ENCODE assay signal across 11 cellular contexts in genomic region chr19:33225458-33225925, GRCh38. TPM values are rescaled to one million over a fixed set of nuclear protein-coding genes. Genes with fewer than 3 reads are reported as not detected.
DNase-seq lines count a peak whose midpoint lies in the region; ATAC-seq, FAIRE-seq and TF ChIP-seq lines count a peak whose summit lies in the region.
"Had no signal": no experiment of that assay in that cellular context is flagged by ENCODE, and none has a peak within 500 bp of the region (broad histone marks: within the 10 kb centered on the region; RNA-seq: fewer than 3 reads in every experiment).

SLC7A10 (minus strand) TSS chr19:33225850; CDS start chr19:33225703, 147 bp downstream.

- intact Hi-C loops in CD4-positive, alpha-beta memory T cell (cut with micrococcal nuclease): no loop called here
- intact Hi-C loops in left ventricle myocardium inferior (cut with micrococcal nuclease) (no loop called here), pancreas (cut with DNase I) (no loop called here), gastrocnemius medialis (cut with DNase I; ENCODE audit: low total_unique reads) (no loop called here)

- no peak for DNase-seq in CD4-positive, alpha-beta memory T cell
- DNase-seq in SK-N-MC (ENCODE audit: low read depth, low spot score) (no peak), left ventricle myocardium inferior (no peak), pancreas (peak in 2 of 6 donors; percentile 19 to 64), NCI-H82 treated with DMSO at 0.1 percent for 48 hours (lab: John Stamatoyannopoulos, UW; ENCODE audit: unreplicated experiment) (no peak), NCI-H187 (lab: John Stamatoyannopoulos, UW) (no peak), gastrocnemius medialis (no peak)
- DNase-seq: activated CD4-positive, CD25-positive, alpha-beta regulatory T cell treated with anti-CD3 and anti-CD28 coated beads, Interleukin-2, amount 50 U/mL, for 72 hours; GF-D8; NCI-H226 had no signal

- TF ChIP-seq CTCF in left ventricle myocardium inferior (IDR thresholded peaks at IDR 0.05; ENCODE audit: borderline replicate concordance) (no peak), pancreas (IDR thresholded peaks at IDR 0.05) (no peak), gastrocnemius medialis (IDR thresholded peaks at IDR 0.05 in 4 of 5, conservative IDR thresholded peaks at IDR 0.05 in 1 of 5) (no peak)

- ATAC-seq in pancreas (peak in 3 of 4 donors; percentile 21 to 32 (median 26)), HG03520 (IDR thresholded peaks at IDR 0.05; ENCODE audit: unreplicated experiment) (no peak), gastrocnemius medialis (no peak)

- peak within 1 kb of the TSS; percentile 69 to 82 (median 76) for H3K4me3 Mint-ChIP-seq in CD4-positive, alpha-beta memory T cell

- peaks cover 48 to 53% of the 10 kb centered on the region in 2 donors for H3K27me3 Mint-ChIP-seq in CD4-positive, alpha-beta memory T cell

- H3K9me3 Mint-ChIP-seq in CD4-positive, alpha-beta memory T cell: peaks cover 0 to 33% (median 23%) of the 10 kb centered on the region in 8 donors

- H3K9ac ChIP-seq in SK-N-MC (ENCODE audit: insufficient read length): no peak within 1 kb of the TSS

- CTCF ChIA-PET in CD4-positive, alpha-beta memory T cell (lab: Charles Lee; ENCODE audit: partially characterized antibody): interaction anchor here (1.0 kb wide), 1 partner anchor 10 kb away, joined by 3 read pairs; no protein-coding TSS in a partner anchor

- POLR2A ChIA-PET in CD4-positive, alpha-beta memory T cell (lab: Charles Lee; ENCODE audit: partially characterized antibody): interaction anchor here (0.7 kb wide), 1 partner anchor 49 kb away, joined by 3 read pairs; no protein-coding TSS in a partner anchor

- 3 to 4% methylated on average over 42 to 62 of the region's 62 CpGs for WGBS in pancreas, 2 donors

- in situ Hi-C loops in gastrocnemius medialis (cut with MboI; ENCODE audit: low sequenced_read_pairs in 4 of 4): loop anchor here in 3 of 4 donors (25.0 kb wide), 1 partner anchor 537 kb away; no protein-coding TSS in a partner anchor

- TF ChIP-seq POLR2A in gastrocnemius medialis (IDR thresholded peaks at IDR 0.05): no peak

- H3K9me3 ChIP-seq in CD4-positive, alpha-beta memory T cell (ENCODE audit: control insufficient read depth in 1 of 2, low read length in 2 of 2): no peaks in the 10 kb centered on the region
- H3K9me3 ChIP-seq in SK-N-MC (ENCODE audit: low read depth, low read length) (no peaks in the 10 kb centered on the region; the same call in 1 of the 2 replicates), left ventricle myocardium inferior (replicated peaks) (peaks cover 30% of the 10 kb centered on the region), pancreas (no peaks in the 10 kb centered on the region), gastrocnemius medialis (peaks cover 0 to 20% (median 0%) of the 10 kb centered on the region in 3 donors)

- H3K27ac ChIP-seq in CD4-positive, alpha-beta memory T cell (ENCODE audit: low read depth, low read length): no peak within 1 kb of the TSS
- no peak within 1 kb of the TSS for H3K27ac ChIP-seq in SK-N-MC
- H3K27ac ChIP-seq in left ventricle myocardium inferior (replicated peaks): no peak within 1 kb of the TSS
- no peak within 1 kb of the TSS for H3K27ac ChIP-seq in pancreas
- no peak within 1 kb of the TSS for H3K27ac ChIP-seq in gastrocnemius medialis

- H3K4me1 Mint-ChIP-seq in CD4-positive, alpha-beta memory T cell: peaks cover 4 to 13% (median 7%) of the 10 kb centered on the region in 4 donors

- peaks cover 0 to 11% of the 10 kb centered on the region in 2 donors for H3K36me3 Mint-ChIP-seq in CD4-positive, alpha-beta memory T cell

- peaks cover 9% of the 10 kb centered on the region for H3K4me1 ChIP-seq in CD4-positive, alpha-beta memory T cell (ENCODE audit: insufficient read depth, low read length)
- H3K4me1 ChIP-seq in left ventricle myocardium inferior (peaks cover 14% of the 10 kb centered on the region), pancreas (no peaks in the 10 kb centered on the region), gastrocnemius medialis (no peaks in the 10 kb centered on the region)

- no peak within 1 kb of the TSS for H3K4me3 ChIP-seq in CD4-positive, alpha-beta memory T cell (ENCODE audit: low read length in 2 of 2)
- peak within 1 kb of the TSS; percentile 69 for H3K4me3 ChIP-seq in SK-N-MC
- peak within 1 kb of the TSS; percentile 41 for H3K4me3 ChIP-seq in left ventricle myocardium inferior
- peak within 1 kb of the TSS in 2 of 4 donors; percentile 3 to 33 for H3K4me3 ChIP-seq in pancreas
- peak within 1 kb of the TSS in 2 of 4 donors; percentile 8 to 13 for H3K4me3 ChIP-seq in gastrocnemius medialis

- H3K27me3 ChIP-seq in CD4-positive, alpha-beta memory T cell (ENCODE audit: insufficient read depth, low read length): peaks cover 29% of the 10 kb centered on the region
- H3K27me3 ChIP-seq in left ventricle myocardium inferior (ENCODE audit: low read depth) (peaks cover 100% of the 10 kb centered on the region), pancreas (peaks cover 0 to 16% (median 6%) of the 10 kb centered on the region in 4 donors), gastrocnemius medialis (peaks cover 41 to 63% (median 55%) of the 10 kb centered on the region in 3 donors)

- no peak for FAIRE-seq in pancreas (lab: Jason Lieb, UNC)

- H3K27ac Mint-ChIP-seq in CD4-positive, alpha-beta memory T cell: peak within 1 kb of the TSS in 2 of 7 donors; percentile 21 to 65

- H3K36me3 ChIP-seq in CD4-positive, alpha-beta memory T cell (ENCODE audit: insufficient read depth, low read length): no peaks in the 10 kb centered on the region
- H3K36me3 ChIP-seq in SK-N-MC (ENCODE audit: insufficient read depth, low read length): no peaks in the 10 kb centered on the region
- peaks cover 5% of the 10 kb centered on the region for H3K36me3 ChIP-seq in left ventricle myocardium inferior
- no peaks in the 10 kb centered on the region for H3K36me3 ChIP-seq in pancreas
- no peaks in the 10 kb centered on the region for H3K36me3 ChIP-seq in gastrocnemius medialis

RNA-seq across cellular contexts. Expression of gene SLC7A10, which starts in this region (rescaled TPM):
- not detected for total RNA-seq in CD4-positive, alpha-beta memory T cell
- not detected for polyA plus RNA-seq in CD4-positive, alpha-beta memory T cell
- total RNA-seq in left ventricle myocardium inferior (not detected), pancreas (under 1 TPM in 1 of 6 donors, not detected in 5; 0.38 TPM), gastrocnemius medialis (not detected)
- polyA plus RNA-seq in pancreas: 1 to 10 TPM in 1 of 2 donors, under 1 TPM in 1; 0.28 to 1.3 TPM

Comparison
In these comparisons a context has a peak if more than half of its experiments do, and no peak if none do; other contexts are left out.
1. H3K4me3 ChIP-seq: peak in SK-N-MC (single experiment) and left ventricle myocardium inferior (single experiment); none in CD4-positive, alpha-beta memory T cell (0 of 2).
2. ATAC-seq: peak in pancreas (3 of 4); none in HG03520 (single experiment) and gastrocnemius medialis (0 of 2).